Comparison of ENCODE assay signal across 8 cellular contexts in genomic region chr16:81076566-81077076, GRCh38. TPM values are rescaled to one million over a fixed set of nuclear protein-coding genes. Genes with fewer than 3 reads are reported as not detected.
A peak's percentile ranks its signal among the peaks of the same experiment; 100 is the strongest.
DNase-seq lines count a peak whose midpoint lies in the region; ATAC-seq lines count a peak whose summit lies in the region.

No MANE protein-coding gene starts in this region.

- H3K36me3 ChIP-seq in BLaER1 treated with 17β-estradiol and CSF1 and Interleukin-3, amounts not matched to agents 10 nM and 100 nM, result peaks cover 0 to 5% (median 0%) of the 10 kb centered on the region in 11 experiments; a peak in 2 of 22 replicates
- H3K36me3 ChIP-seq in ectodermal cell (ENCODE audit: control insufficient read depth, insufficient read depth, low read length), result no peaks in the 10 kb centered on the region

- peak; percentile 78 for ATAC-seq in GM19452 (IDR thresholded peaks at IDR 0.05; ENCODE audit: unreplicated experiment)
- peak; percentile 45 for ATAC-seq in HG03558 (IDR thresholded peaks at IDR 0.05; ENCODE audit: extremely low read depth, unreplicated experiment)

- peak overlapping the region; percentile 75 to 95 (median 88) for H3K4me2 ChIP-seq in BLaER1 treated with 17β-estradiol and CSF1 and Interleukin-3, amounts not matched to agents 10 nM and 100 nM

- DNase-seq in NCI-H69 (lab: John Stamatoyannopoulos, UW) (peak; percentile 87), lung microvascular endothelial cell (ENCODE audit: low read depth in 2 of 2) (peak; percentile 84 to 90)
- peak; percentile 94 for DNase-seq in activated CD4-positive, alpha-beta T cell treated with anti-CD3 and anti-CD28 coated beads, Interleukin-2, amount 50 U/mL, for 1 hour
- peak; percentile 88 to 93 (median 92) for DNase-seq in stimulated activated CD4-positive, alpha-beta T cell treated with anti-CD3 and anti-CD28 coated beads, TNF-alpha, amount 100 ng/mL, for 4 hours (ENCODE audit: low read depth in 3 of 3)

- H3K27ac ChIP-seq in BLaER1 treated with 17β-estradiol and CSF1 and Interleukin-3, amounts not matched to agents 10 nM and 100 nM, result peak overlapping the region; percentile 78 to 93 (median 83); a peak in 20 of 22 replicates
- H3K27ac ChIP-seq in ectodermal cell (ENCODE audit: insufficient read depth, low read depth, low read length, poor library complexity, severe bottlenecking), result peak overlapping the region; percentile 88

- H4K20me1 ChIP-seq in BLaER1 treated with 17β-estradiol and CSF1 and Interleukin-3, amounts not matched to agents 10 nM and 100 nM, result no peaks in the 10 kb centered on the region

- peak overlapping the region; percentile 66 to 79 (median 70) for H3K4me3 ChIP-seq in BLaER1 treated with 17β-estradiol and CSF1 and Interleukin-3, amounts not matched to agents 10 nM and 100 nM
- H3K4me3 ChIP-seq in ectodermal cell (ENCODE audit: insufficient read depth, low read depth, low read length), result peak overlapping the region; percentile 61

- H3K27me3 ChIP-seq in BLaER1 treated with 17β-estradiol and CSF1 and Interleukin-3, amounts not matched to agents 10 nM and 100 nM, result no peaks in the 10 kb centered on the region
- H3K27me3 ChIP-seq in ectodermal cell (ENCODE audit: control insufficient read depth, insufficient read depth, low read length, poor library complexity, severe bottlenecking), result no peaks in the 10 kb centered on the region

- 1% methylated on average over 27 of the region's 27 CpGs for WGBS in ectodermal cell, 2 experiments

- H3K4me1 ChIP-seq in BLaER1 treated with 17β-estradiol and CSF1 and Interleukin-3, amounts not matched to agents 10 nM and 100 nM, result peaks cover 10 to 20% (median 15%) of the 10 kb centered on the region in 10 experiments
- H3K4me1 ChIP-seq in ectodermal cell (ENCODE audit: control insufficient read depth, insufficient read depth, low read length), result no peaks in the 10 kb centered on the region

- H3K9ac ChIP-seq in BLaER1 treated with 17β-estradiol and CSF1 and Interleukin-3, amounts not matched to agents 10 nM and 100 nM, result peak overlapping the region; percentile 78 to 93 (median 87)

- no peaks in the 10 kb centered on the region for H3K9me3 ChIP-seq in BLaER1 treated with 17β-estradiol and CSF1 and Interleukin-3, amounts not matched to agents 10 nM and 100 nM (replicated peaks in 1 of 11)
- no peaks in the 10 kb centered on the region for H3K9me3 ChIP-seq in ectodermal cell (ENCODE audit: control insufficient read depth, low read length)

RNA-seq across cellular contexts. Expression of gene C16orf46, which starts 0.4 kb away (rescaled TPM):
- 2.7 TPM for polyA plus RNA-seq in ectodermal cell (2013, experiment 1 of 4)
- 4.6 TPM for polyA plus RNA-seq in ectodermal cell (2013, experiment 2 of 4)
- polyA plus RNA-seq in ectodermal cell (2013, experiment 3 of 4), result 3.5 TPM
- 2.4 TPM for polyA plus RNA-seq in ectodermal cell (2013, experiment 4 of 4)
- total RNA-seq in lung microvascular endothelial cell, result under 0.01 and 0.20 TPM in 2 replicates

RNA-seq across cellular contexts. Expression of gene GCSH, which starts 19.6 kb away (rescaled TPM):
- 118 TPM for polyA plus RNA-seq in ectodermal cell (2013, experiment 1 of 4)
- polyA plus RNA-seq in ectodermal cell (2013, experiment 2 of 4), result 121 TPM
- polyA plus RNA-seq in ectodermal cell (2013, experiment 3 of 4), result 116 TPM
- 110 TPM for polyA plus RNA-seq in ectodermal cell (2013, experiment 4 of 4)
- total RNA-seq in lung microvascular endothelial cell, result 7.5 and 8.3 TPM in 2 replicates

RNA-seq across cellular contexts. Expression of gene ATMIN, which starts 41.0 kb away (rescaled TPM):
- polyA plus RNA-seq in ectodermal cell (2013, experiment 1 of 4), result 72.3 TPM
- 83.4 TPM for polyA plus RNA-seq in ectodermal cell (2013, experiment 2 of 4)
- 63.7 TPM for polyA plus RNA-seq in ectodermal cell (2013, experiment 3 of 4)
- polyA plus RNA-seq in ectodermal cell (2013, experiment 4 of 4), result 73.0 TPM
- 19.2 and 38.3 TPM in 2 replicates for total RNA-seq in lung microvascular endothelial cell

Comparison
In these comparisons a context has a peak if more than half of its experiments do, and no peak if none do; other contexts are left out.
1. Peak in every context shown above with its lines: DNase-seq, ATAC-seq, H3K4me3 ChIP-seq and H3K27ac ChIP-seq.